ENCODE assay signal across 22 cellular contexts in genomic region chr3:135922903-135923250, GRCh38.
"Had no signal": no experiment of that assay in that cellular context is flagged by ENCODE, and none has a peak within 500 bp of the region (broad histone marks: within the 10 kb centered on the region; RNA-seq: fewer than 3 reads in every experiment).

No MANE protein-coding gene starts in this region.

- H3K4me1 ChIP-seq: heart left ventricle, lower lobe of right lung, neural progenitor cell, testis, upper lobe of left lung had no signal

- H3K4me2 ChIP-seq: neural progenitor cell had no signal

- H3K4me3 ChIP-seq: cardiac muscle cell, gastrocnemius medialis, heart left ventricle, lower lobe of right lung, neural progenitor cell, testis, upper lobe of left lung had no signal

- H3K27ac Mint-ChIP-seq: activated B cell treated with CpG ODN at 0.5 μM for 24 hours; activated CD4-positive, alpha-beta memory T cell treated with anti-CD3 and anti-CD28 coated beads for 36 hours; activated CD4-positive, alpha-beta T cell treated with anti-CD3 and anti-CD28 coated beads for 36 hours; activated naive CD4-positive, alpha-beta T cell treated with anti-CD3 and anti-CD28 coated beads for 36 hours; activated naive CD8-positive, alpha-beta T cell treated with anti-CD3 and anti-CD28 coated beads, Interleukin-2, amount 10 ng/mL, durations not matched to agents 7 days and 5 days; naive thymus-derived CD4-positive, alpha-beta T cell; neural progenitor cell; stimulated activated naive B cell treated with anti-CD40 and anti-IgM and Interleukin-4, amounts not matched to agents 10 μg/mL and 1 μg/mL and 100 μg/mL, for 72 hours; T-helper 1 cell treated with Interleukin-12 subunit alpha and Interleukin-12 subunit beta and Interleukin-4 antibody, amounts not matched to agents 30 μg/mL and 1 μg/mL, for 36 hours had no signal

- H3K36me3 ChIP-seq: cardiac muscle cell, gastrocnemius medialis, heart left ventricle, lower lobe of right lung, neural progenitor cell, upper lobe of left lung had no signal

- H2AFZ ChIP-seq: neural progenitor cell had no signal

- H3K27ac ChIP-seq: cardiac muscle cell, gastrocnemius medialis, heart left ventricle, lower lobe of right lung, neural progenitor cell, testis, upper lobe of left lung had no signal

- H3K4me1 Mint-ChIP-seq: activated B cell treated with CpG ODN at 0.5 μM for 24 hours; activated CD4-positive, alpha-beta T cell treated with anti-CD3 and anti-CD28 coated beads for 36 hours; activated naive CD8-positive, alpha-beta T cell treated with anti-CD3 and anti-CD28 coated beads, Interleukin-2, amount 10 ng/mL, durations not matched to agents 7 days and 5 days; naive thymus-derived CD4-positive, alpha-beta T cell; neural progenitor cell; stimulated activated naive B cell treated with anti-CD40 and anti-IgM and Interleukin-4, amounts not matched to agents 10 μg/mL and 1 μg/mL and 100 μg/mL, for 72 hours had no signal

- H3K36me3 Mint-ChIP-seq: activated CD4-positive, alpha-beta memory T cell treated with anti-CD3 and anti-CD28 coated beads for 36 hours; activated naive CD8-positive, alpha-beta T cell treated with anti-CD3 and anti-CD28 coated beads, Interleukin-2, amount 10 ng/mL, durations not matched to agents 7 days and 5 days; naive thymus-derived CD4-positive, alpha-beta T cell; neural progenitor cell; stimulated activated naive B cell treated with anti-CD40 and anti-IgM and Interleukin-4, amounts not matched to agents 10 μg/mL and 1 μg/mL and 100 μg/mL, for 72 hours had no signal

- H3K9me3 ChIP-seq: gastrocnemius medialis, heart left ventricle, lower lobe of right lung, testis, upper lobe of left lung had no signal

- H3K9ac ChIP-seq: neural progenitor cell had no signal

- H3K4me3 Mint-ChIP-seq: activated B cell treated with CpG ODN at 0.5 μM for 24 hours; activated CD4-positive, alpha-beta memory T cell treated with anti-CD3 and anti-CD28 coated beads for 36 hours; activated CD4-positive, alpha-beta T cell treated with anti-CD3 and anti-CD28 coated beads for 36 hours; activated naive CD4-positive, alpha-beta T cell treated with anti-CD3 and anti-CD28 coated beads for 36 hours; activated naive CD8-positive, alpha-beta T cell treated with anti-CD3 and anti-CD28 coated beads, Interleukin-2, amount 10 ng/mL, durations not matched to agents 7 days and 5 days; naive thymus-derived CD4-positive, alpha-beta T cell; neural progenitor cell; stimulated activated naive B cell treated with anti-CD40 and anti-IgM and Interleukin-4, amounts not matched to agents 10 μg/mL and 1 μg/mL and 100 μg/mL, for 72 hours; T-helper 1 cell treated with Interleukin-12 subunit alpha and Interleukin-12 subunit beta and Interleukin-4 antibody, amounts not matched to agents 30 μg/mL and 1 μg/mL, for 36 hours had no signal

- H3K9me3 Mint-ChIP-seq: activated B cell treated with CpG ODN at 0.5 μM for 24 hours; activated CD4-positive, alpha-beta memory T cell treated with anti-CD3 and anti-CD28 coated beads for 36 hours; activated naive CD4-positive, alpha-beta T cell treated with anti-CD3 and anti-CD28 coated beads for 36 hours; activated naive CD8-positive, alpha-beta T cell treated with anti-CD3 and anti-CD28 coated beads, Interleukin-2, amount 10 ng/mL, durations not matched to agents 7 days and 5 days; neural progenitor cell; stimulated activated naive B cell treated with anti-CD40 and anti-IgM and Interleukin-4, amounts not matched to agents 10 μg/mL and 1 μg/mL and 100 μg/mL, for 72 hours; T-helper 1 cell treated with Interleukin-12 subunit alpha and Interleukin-12 subunit beta and Interleukin-4 antibody, amounts not matched to agents 30 μg/mL and 1 μg/mL, for 36 hours had no signal

- H3K27me3 ChIP-seq: cardiac muscle cell, gastrocnemius medialis, heart left ventricle, neural progenitor cell, testis, upper lobe of left lung had no signal

- H3K27me3 Mint-ChIP-seq: activated B cell treated with CpG ODN at 0.5 μM for 24 hours had no signal

- DNase-seq: activated B cell treated with CpG ODN at 0.5 μM for 24 hours; activated CD4-positive, alpha-beta memory T cell treated with anti-CD3 and anti-CD28 coated beads for 36 hours; activated CD4-positive, alpha-beta T cell treated with anti-CD3 and anti-CD28 coated beads for 36 hours; activated naive CD4-positive, alpha-beta T cell treated with anti-CD3 and anti-CD28 coated beads for 36 hours; activated naive CD8-positive, alpha-beta T cell treated with anti-CD3 and anti-CD28 coated beads, Interleukin-2, amount 10 ng/mL, durations not matched to agents 7 days and 5 days; activated T-cell treated with anti-CD3 and anti-CD28 coated beads, Interleukin-2, amount 50 U/mL, for 48 hours; amniotic stem cell; cortex of kidney; erythroblast; gastrocnemius medialis; heart left ventricle; lower lobe of right lung; naive thymus-derived CD4-positive, alpha-beta T cell; stimulated activated CD4-positive, alpha-beta T cell treated with anti-CD3 and anti-CD28 coated beads, Interleukin-2, amount 100 ng/mL, for 48 hours; stimulated activated CD8-positive, alpha-beta memory T cell treated with anti-CD3 and anti-CD28 coated beads, Interleukin-4, amount 100 ng/mL, for 48 hours; stimulated activated naive B cell treated with anti-CD40 and anti-IgM and Interleukin-4, amounts not matched to agents 10 μg/mL and 1 μg/mL and 100 μg/mL, for 72 hours; testis; upper lobe of left lung had no signal

- ATAC-seq: activated CD4-positive, alpha-beta T cell treated with anti-CD3 and anti-CD28 coated beads for 36 hours; gastrocnemius medialis; heart left ventricle; left lobe of liver; lower lobe of right lung; naive thymus-derived CD4-positive, alpha-beta T cell; stimulated activated naive B cell treated with anti-CD40 and anti-IgM and Interleukin-4, amounts not matched to agents 10 μg/mL and 1 μg/mL and 100 μg/mL, for 72 hours had no signal
